In genomic region chr2:23480991-23481797, GRCh38 we compare ENCODE assay signal across 9 cellular contexts.
DNase-seq lines count a peak whose midpoint lies in the region; ATAC-seq and TF ChIP-seq lines count a peak whose summit lies in the region.
"Had no signal": no experiment of that assay in that cellular context is flagged by ENCODE, and none has a peak within 500 bp of the region (broad histone marks: within the 10 kb centered on the region; RNA-seq: fewer than 3 reads in every experiment).

No MANE protein-coding gene starts in this region.

- H3K4me3 ChIP-seq in IMR-90 (ENCODE audit: insufficient read depth, low read depth, low read length), result no peak overlapping the region
- no peak overlapping the region for H3K4me3 ChIP-seq in muscle layer of colon (ENCODE audit: low read depth in 1 of 2, low read length in 2 of 2)

- H3K9me3 Mint-ChIP-seq in stimulated activated naive B cell treated with anti-CD40 and anti-IgM and Interleukin-4, amounts not matched to agents 10 μg/mL and 1 μg/mL and 100 μg/mL, for 72 hours, result no peaks in the 10 kb centered on the region

- H3K27me3 Mint-ChIP-seq in stimulated activated naive B cell treated with anti-CD40 and anti-IgM and Interleukin-4, amounts not matched to agents 10 μg/mL and 1 μg/mL and 100 μg/mL, for 72 hours, result peaks cover 10 to 24% of the 10 kb centered on the region in 2 donors

- no peak for TF ChIP-seq POLR2A in IMR-90 (IDR thresholded peaks at IDR 0.05; ENCODE audit: low read depth, low read length)

- H3K4me3 Mint-ChIP-seq in stimulated activated naive B cell treated with anti-CD40 and anti-IgM and Interleukin-4, amounts not matched to agents 10 μg/mL and 1 μg/mL and 100 μg/mL, for 72 hours, result no peak overlapping the region

- no peaks in the 10 kb centered on the region for H3K36me3 Mint-ChIP-seq in stimulated activated naive B cell treated with anti-CD40 and anti-IgM and Interleukin-4, amounts not matched to agents 10 μg/mL and 1 μg/mL and 100 μg/mL, for 72 hours

- no peak for TF ChIP-seq CTCF in IMR-90 (conservative IDR thresholded peaks at IDR 0.05; ENCODE audit: low read depth, low read length)

- H2AK5ac ChIP-seq in IMR-90 (ENCODE audit: low read depth, low read length), result peak overlapping the region; percentile 65

- H2AK9ac ChIP-seq in IMR-90 (replicated peaks; ENCODE audit: low read depth, low read length, poor library complexity), result peak overlapping the region; percentile 15

- H3K27me3 ChIP-seq in IMR-90 (ENCODE audit: control insufficient read depth, insufficient read depth, low read length), result no peaks in the 10 kb centered on the region
- no peaks in the 10 kb centered on the region for H3K27me3 ChIP-seq in muscle layer of colon (ENCODE audit: control insufficient read depth in 1 of 2, insufficient read depth in 2 of 2, low read length in 2 of 2)

- H3K9me1 ChIP-seq in IMR-90 (ENCODE audit: insufficient read depth, low read length), result peaks cover 11% of the 10 kb centered on the region

- dilution Hi-C loops in IMR-90 (cut with HindIII; ENCODE audit: low sequenced_read_pairs, unreplicated experiment), result no loop called here

- CTCF ChIA-PET in IMR-90 (lab: Yijun Ruan, JAX), result interaction anchor here (0.6 kb wide), 1 partner anchor 72 kb away, joined by 3 read pairs; no protein-coding TSS in a partner anchor

- peak overlapping the region; percentile 14; the same call in 1 of the 2 replicates for H4K5ac ChIP-seq in IMR-90 (ENCODE audit: low read depth, low read length)

- 0 out of 2 replicates have a peak overlapping the region, but pooled peaks have one; percentile 11 for H3K23ac ChIP-seq in IMR-90 (ENCODE audit: low read depth, low read length)

- H2AFZ ChIP-seq in IMR-90 (replicated peaks; ENCODE audit: low read length, poor library complexity), result peak overlapping the region; percentile 69

- H3K9me3 ChIP-seq in IMR-90 (ENCODE audit: control insufficient read depth, insufficient read depth, low read length) (no peaks in the 10 kb centered on the region), muscle layer of colon (ENCODE audit: low read length) (no peaks in the 10 kb centered on the region)

- H3K4me1 Mint-ChIP-seq in stimulated activated naive B cell treated with anti-CD40 and anti-IgM and Interleukin-4, amounts not matched to agents 10 μg/mL and 1 μg/mL and 100 μg/mL, for 72 hours, result no peaks in the 10 kb centered on the region

- peak overlapping the region; percentile 94 for H2BK20ac ChIP-seq in IMR-90 (ENCODE audit: low read depth, low read length)

- H3K9ac ChIP-seq in IMR-90 (ENCODE audit: low read depth, low read length), result 0 out of 2 replicates have a peak overlapping the region, but pooled peaks have one; percentile 2
- no peak overlapping the region for H3K9ac ChIP-seq in muscle layer of colon (ENCODE audit: low read length)

- no peaks in the 10 kb centered on the region; a peak in 2 of 4 replicates for H3K79me1 ChIP-seq in IMR-90 (ENCODE audit: low read depth in 1 of 2, low read length in 2 of 2)

- no peak overlapping the region for H3K27ac Mint-ChIP-seq in stimulated activated naive B cell treated with anti-CD40 and anti-IgM and Interleukin-4, amounts not matched to agents 10 μg/mL and 1 μg/mL and 100 μg/mL, for 72 hours

- H3K27ac ChIP-seq in IMR-90 (ENCODE audit: insufficient read depth, low read length), result peak overlapping the region; percentile 67; the same call in 1 of the 2 replicates
- H3K27ac ChIP-seq in muscle layer of colon (ENCODE audit: low read depth, low read length), result peak overlapping the region; percentile 56

- H4K8ac ChIP-seq in IMR-90 (ENCODE audit: low read depth in 2 of 2, low read length in 2 of 2), result peak overlapping the region; percentile 34 to 68; a peak in 3 of 4 replicates

- no peaks in the 10 kb centered on the region; the same call in 1 of the 2 replicates for H3K36me3 ChIP-seq in IMR-90 (ENCODE audit: control insufficient read depth, insufficient read depth, low read length)
- no peaks in the 10 kb centered on the region for H3K36me3 ChIP-seq in muscle layer of colon (ENCODE audit: insufficient read depth, low read length)

- peak overlapping the region; percentile 59 for H3K14ac ChIP-seq in IMR-90 (replicated peaks; ENCODE audit: low read depth, low read length)

- peak overlapping the region; percentile 74 for H2BK5ac ChIP-seq in IMR-90 (ENCODE audit: low read depth, low read length, poor library complexity, severe bottlenecking)

- peak; percentile 87 for ATAC-seq in IMR-90 (ENCODE audit: low read depth)
- ATAC-seq in HG03571 (IDR thresholded peaks at IDR 0.05; ENCODE audit: unreplicated experiment), result no peak
- no peak for ATAC-seq in stimulated activated naive B cell treated with anti-CD40 and anti-IgM and Interleukin-4, amounts not matched to agents 10 μg/mL and 1 μg/mL and 100 μg/mL, for 72 hours (replicated peaks)

- 0 out of 2 replicates have a peak overlapping the region, but pooled peaks have one; percentile 0 for H3K56ac ChIP-seq in IMR-90 (ENCODE audit: extremely low read depth, insufficient read depth, low read length)

- peaks cover 15% of the 10 kb centered on the region for H3K4me1 ChIP-seq in IMR-90 (ENCODE audit: control insufficient read depth, insufficient read depth, low read length)
- peaks cover 17% of the 10 kb centered on the region for H3K4me1 ChIP-seq in muscle layer of colon (ENCODE audit: insufficient read depth, low read length)

- H3K4ac ChIP-seq in IMR-90 (ENCODE audit: low read depth, low read length), result peak overlapping the region; percentile 73

- 95% methylated on average over 7 of the region's 16 CpGs; no CpG with 5 or more reads in 1 of the 2 experiments for WGBS in IMR-90 (ENCODE audit: extremely low coverage in 2 of 2, insufficient read length in 1 of 2), 2 experiments

- POLR2A ChIA-PET in IMR-90 (lab: Charles Lee; ENCODE audit: unreplicated experiment), result no interaction called here

- DNase-seq in AG08395 (ENCODE audit: low spot score) (peak; percentile 73), IMR-90 (peak; percentile 90), dedifferentiated amniotic fluid mesenchymal stem cell (ENCODE audit: extremely low spot score) (peak; percentile 72)
- DNase-seq in effector CD8-positive, alpha-beta T cell (lab: John Stamatoyannopoulos, UW), result no peak
- no peak for DNase-seq in stimulated activated CD4-positive, alpha-beta T cell treated with anti-CD3 and anti-CD28 coated beads, Interleukin-15, amount 100 ng/mL, for 24 hours
- DNase-seq in stimulated activated naive B cell treated with anti-CD40 and anti-IgM and Interleukin-4, amounts not matched to agents 10 μg/mL and 1 μg/mL and 100 μg/mL, for 72 hours, result no peak
- DNase-seq: NCI-H524 treated with DMSO at 0.1 percent for 48 hours had no signal

- H3K18ac ChIP-seq in IMR-90 (ENCODE audit: low read depth, low read length), result peak overlapping the region; percentile 30

- peak overlapping the region; percentile 33 for H3K4me2 ChIP-seq in IMR-90 (ENCODE audit: low read depth, low read length)

- H4K91ac ChIP-seq in IMR-90 (ENCODE audit: insufficient read depth, low read depth, low read length), result peak overlapping the region; percentile 91

- H2BK120ac ChIP-seq in IMR-90 (ENCODE audit: low read depth, low read length), result peak overlapping the region; percentile 86

- peak overlapping the region; percentile 83; the same call in 1 of the 3 replicates for H2BK15ac ChIP-seq in IMR-90 (ENCODE audit: low read depth, low read length)

- no peak for TF ChIP-seq RAD21 in IMR-90 (IDR thresholded peaks at IDR 0.05; ENCODE audit: low read length)

- H4K20me1 ChIP-seq in IMR-90 (ENCODE audit: insufficient read depth, low read length), result no peaks in the 10 kb centered on the region

- BruUV-seq in IMR-90 (replicated peaks; lab: Mats Ljungman, UMichigan), result no TSS peak

- in situ Hi-C loops in IMR-90 (cut with MboI; ENCODE audit: low sequenced_read_pairs), result no loop called here

- intact Hi-C loops in IMR-90 (cut with micrococcal nuclease), result loop anchor here (1.0 to 10.0 kb wide), 2 partner anchors 51 to 274 kb away; no protein-coding TSS in a partner anchor

TF ChIP-seq in IMR-90, 13 proteins besides CTCF, POLR2A, EP300 and RAD21:
- no peak for TF ChIP-seq NFE2L2 (IDR thresholded peaks at IDR 0.05; ENCODE audit: low read depth, low read length)
- peak; percentile 17; the same call in 1 of the 2 replicates for TF ChIP-seq FOS (IDR thresholded peaks at IDR 0.05; ENCODE audit: low read depth, low read length)
- TF ChIP-seq CEBPB (IDR thresholded peaks at IDR 0.05; ENCODE audit: low read depth, low read length), result peak; percentile 51; the same call in 1 of the 2 replicates

Comparison
In these comparisons a context has a peak if more than half of its experiments do, and no peak if none do; other contexts are left out.
1. DNase-seq: peak in AG08395 (single experiment), IMR-90 (single experiment) and dedifferentiated amniotic fluid mesenchymal stem cell (single experiment); none in effector CD8-positive, alpha-beta T cell (single experiment), stimulated activated CD4-positive, alpha-beta T cell treated with anti-CD3 and anti-CD28 coated beads, Interleukin-15, amount 100 ng/mL, for 24 hours (single experiment) and stimulated activated naive B cell treated with anti-CD40 and anti-IgM and Interleukin-4, amounts not matched to agents 10 μg/mL and 1 μg/mL and 100 μg/mL, for 72 hours (single experiment).